In genomic region chr14:105877645-105878044, GRCh38 we compare ENCODE assay signal across 13 cellular contexts.
A peak's percentile ranks its signal among the peaks of the same experiment; 100 is the strongest.
DNase-seq lines count a peak whose midpoint lies in the region; ATAC-seq and TF ChIP-seq lines count a peak whose summit lies in the region.
"Had no signal": no experiment of that assay in that cellular context is flagged by ENCODE, and none has a peak within 500 bp of the region (broad histone marks: within the 10 kb centered on the region; RNA-seq: fewer than 3 reads in every experiment).

No MANE protein-coding gene starts in this region.

- H3K27ac ChIP-seq in right atrium auricular region, result no peak overlapping the region
- H3K27ac ChIP-seq in lower lobe of right lung, result no peak overlapping the region
- H3K27ac ChIP-seq in substantia nigra (ENCODE audit: low read depth, low read length, poor library complexity, severe bottlenecking), result no peak overlapping the region
- H3K27ac ChIP-seq: BLaER1 treated with 17β-estradiol and CSF1 and Interleukin-3, amounts not matched to agents 10 nM and 100 nM; GM23248 had no signal

- intact Hi-C loops in left ventricle myocardium superior (cut with micrococcal nuclease), result no loop called here
- intact Hi-C loops in lower lobe of right lung (cut with DNase I), result no loop called here

- H3K27me3 ChIP-seq in right atrium auricular region (no peaks in the 10 kb centered on the region), lower lobe of right lung (ENCODE audit: low read depth) (no peaks in the 10 kb centered on the region)
- H3K27me3 ChIP-seq: BLaER1 treated with 17β-estradiol and CSF1 and Interleukin-3, amounts not matched to agents 10 nM and 100 nM had no signal

- H3K4me3 ChIP-seq in right atrium auricular region, result no peak overlapping the region
- no peak overlapping the region for H3K4me3 ChIP-seq in lower lobe of right lung
- H3K4me3 ChIP-seq: BLaER1 treated with 17β-estradiol and CSF1 and Interleukin-3, amounts not matched to agents 10 nM and 100 nM; GM23248 had no signal

- H3K36me3 Mint-ChIP-seq in activated T-cell treated with anti-CD3 and anti-CD28 coated beads, Interleukin-2, amount 50 U/mL, for 4 hours (ENCODE audit: insufficient read depth), result no peaks in the 10 kb centered on the region
- no peaks in the 10 kb centered on the region for H3K36me3 Mint-ChIP-seq in activated T-cell treated with anti-CD3 and anti-CD28 coated beads, Interleukin-2, amount 50 U/mL, for 72 hours (ENCODE audit: insufficient read depth in 2 of 2)
- H3K36me3 Mint-ChIP-seq: CD4-positive, CD25-positive, alpha-beta regulatory T cell had no signal

- ATAC-seq in activated T-cell treated with anti-CD3 and anti-CD28 coated beads, Interleukin-2, amount 50 U/mL, for 4 hours, result no peak
- no peak for ATAC-seq in activated T-cell treated with anti-CD3 and anti-CD28 coated beads, Interleukin-2, amount 50 U/mL, for 72 hours (replicated peaks in 1 of 2)
- ATAC-seq in left ventricle myocardium superior (no peak), lower lobe of right lung (no peak), HG02973 (IDR thresholded peaks at IDR 0.05; ENCODE audit: unreplicated experiment) (no peak)

- no peaks in the 10 kb centered on the region for H3K9me3 ChIP-seq in right atrium auricular region
- H3K9me3 ChIP-seq in lower lobe of right lung, result no peaks in the 10 kb centered on the region
- H3K9me3 ChIP-seq: BLaER1 treated with 17β-estradiol and CSF1 and Interleukin-3, amounts not matched to agents 10 nM and 100 nM had no signal

- no peak overlapping the region for H3K4me3 Mint-ChIP-seq in activated T-cell treated with anti-CD3 and anti-CD28 coated beads, Interleukin-2, amount 50 U/mL, for 4 hours
- H3K4me3 Mint-ChIP-seq in activated T-cell treated with anti-CD3 and anti-CD28 coated beads, Interleukin-2, amount 50 U/mL, for 72 hours, result no peak overlapping the region
- H3K4me3 Mint-ChIP-seq: CD4-positive, CD25-positive, alpha-beta regulatory T cell had no signal

- H3K9me3 Mint-ChIP-seq in activated T-cell treated with anti-CD3 and anti-CD28 coated beads, Interleukin-2, amount 50 U/mL, for 4 hours, result no peaks in the 10 kb centered on the region
- H3K9me3 Mint-ChIP-seq in activated T-cell treated with anti-CD3 and anti-CD28 coated beads, Interleukin-2, amount 50 U/mL, for 72 hours, result no peaks in the 10 kb centered on the region

- H3K4me1 ChIP-seq in right atrium auricular region (no peaks in the 10 kb centered on the region), lower lobe of right lung (no peaks in the 10 kb centered on the region)
- H3K4me1 ChIP-seq: BLaER1 treated with 17β-estradiol and CSF1 and Interleukin-3, amounts not matched to agents 10 nM and 100 nM had no signal

- DNase-seq in activated T-cell treated with anti-CD3 and anti-CD28 coated beads, Interleukin-2, amount 50 U/mL, for 4 hours, result peak; percentile 2
- no peak for DNase-seq in activated T-cell treated with anti-CD3 and anti-CD28 coated beads, Interleukin-2, amount 50 U/mL, for 72 hours
- peak; percentile 10 for DNase-seq in left ventricle myocardium superior
- no peak for DNase-seq in right atrium auricular region (ENCODE audit: low spot score)
- peak; percentile 20 for DNase-seq in lower lobe of right lung
- DNase-seq in ureter (ENCODE audit: low spot score), result peak; percentile 32
- DNase-seq in substantia nigra (lab: John Stamatoyannopoulos, UW), result no peak
- DNase-seq: ACHN, DMS 273 treated with DMSO at 0.1 percent for 48 hours, GM23248 had no signal

- TF ChIP-seq CTCF in right atrium auricular region (IDR thresholded peaks at IDR 0.05) (no peak), lower lobe of right lung (IDR thresholded peaks at IDR 0.05) (no peak)

- no peaks in the 10 kb centered on the region for H3K4me1 Mint-ChIP-seq in activated T-cell treated with anti-CD3 and anti-CD28 coated beads, Interleukin-2, amount 50 U/mL, for 4 hours (ENCODE audit: low read depth)
- no peaks in the 10 kb centered on the region for H3K4me1 Mint-ChIP-seq in activated T-cell treated with anti-CD3 and anti-CD28 coated beads, Interleukin-2, amount 50 U/mL, for 72 hours (ENCODE audit: low read depth)

- no peaks in the 10 kb centered on the region for H3K36me3 ChIP-seq in right atrium auricular region
- H3K36me3 ChIP-seq in lower lobe of right lung, result no peaks in the 10 kb centered on the region
- H3K36me3 ChIP-seq: BLaER1 treated with 17β-estradiol and CSF1 and Interleukin-3, amounts not matched to agents 10 nM and 100 nM had no signal

- no peak overlapping the region for H3K27ac Mint-ChIP-seq in activated T-cell treated with anti-CD3 and anti-CD28 coated beads, Interleukin-2, amount 50 U/mL, for 72 hours

- peaks cover 36% of the 10 kb centered on the region for H3K27me3 Mint-ChIP-seq in activated T-cell treated with anti-CD3 and anti-CD28 coated beads, Interleukin-2, amount 50 U/mL, for 4 hours (ENCODE audit: low read depth)
- peaks cover 42% of the 10 kb centered on the region for H3K27me3 Mint-ChIP-seq in activated T-cell treated with anti-CD3 and anti-CD28 coated beads, Interleukin-2, amount 50 U/mL, for 72 hours (ENCODE audit: low read depth)

Comparison
In these comparisons a context has a peak if more than half of its experiments do, and no peak if none do; other contexts are left out.
1. DNase-seq: peak in activated T-cell treated with anti-CD3 and anti-CD28 coated beads, Interleukin-2, amount 50 U/mL, for 4 hours (single experiment), left ventricle myocardium superior (single experiment), lower lobe of right lung (single experiment) and ureter (single experiment); none in activated T-cell treated with anti-CD3 and anti-CD28 coated beads, Interleukin-2, amount 50 U/mL, for 72 hours (0 of 2), right atrium auricular region (single experiment) and substantia nigra (0 of 49).